10 cellular contexts compared by ENCODE assay signal in the genomic region with DNA sequence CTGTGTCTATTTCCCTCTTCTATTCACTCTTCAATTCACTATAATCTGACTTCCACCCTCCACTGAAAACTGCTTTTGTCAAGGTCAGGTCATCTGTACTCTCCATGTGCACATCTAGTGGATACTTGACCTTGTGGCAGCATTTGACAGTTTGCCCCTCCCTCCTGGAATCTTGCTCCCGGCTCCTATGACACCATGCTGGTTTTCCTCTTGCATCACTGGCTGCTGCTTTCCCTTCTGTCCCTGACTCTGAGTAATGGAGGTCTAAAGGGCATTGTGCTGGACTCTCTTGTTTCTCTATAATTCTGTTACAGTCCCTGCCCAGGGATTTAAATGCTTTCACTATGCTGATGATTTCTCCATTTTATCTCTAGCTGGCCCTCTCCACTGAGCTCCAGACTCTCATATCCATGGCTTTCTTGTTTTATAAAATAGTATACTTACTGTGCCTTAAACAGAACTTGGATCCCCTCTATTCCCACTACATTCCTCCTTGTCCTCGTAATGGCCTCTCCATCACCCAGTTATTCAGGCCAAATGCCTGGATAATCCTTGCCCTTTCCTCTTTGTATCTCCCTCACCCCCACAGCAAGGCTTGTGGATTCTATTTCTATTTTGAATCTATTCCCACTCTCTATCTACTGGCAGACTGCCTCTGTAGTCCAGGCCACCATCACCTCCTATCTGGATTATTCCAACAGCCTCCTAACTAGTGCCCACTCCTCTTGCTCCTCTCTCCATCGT. TPM values are rescaled to one million over a fixed set of nuclear protein-coding genes. Genes with fewer than 3 reads are reported as not detected.
DNase-seq lines count a peak whose midpoint lies in the region; ATAC-seq and TF ChIP-seq lines count a peak whose summit lies in the region.
"Had no signal": no experiment of that assay in that cellular context is flagged by ENCODE, and none has a peak within 500 bp of the region (broad histone marks: within the 10 kb centered on the region; RNA-seq: fewer than 3 reads in every experiment).

No MANE protein-coding gene starts in this region.

- ATAC-seq in mucosa of descending colon = peak; percentile 93
- ATAC-seq: stimulated activated effector memory CD8-positive, alpha-beta T cell treated with anti-CD3 and anti-CD28 coated beads, Interleukin-12 subunit alpha, Interleukin-12 subunit beta, amount 100 ng/mL, for 72 hours had no signal

- intact Hi-C loops in mucosa of descending colon (cut with DNase I, micrococcal nuclease) = no loop called here

- no peaks in the 10 kb centered on the region for H3K4me1 ChIP-seq in mucosa of descending colon (ENCODE audit: low read depth)

- TF ChIP-seq CTCF in epithelial cell of proximal tubule (conservative IDR thresholded peaks at IDR 0.05; ENCODE audit: low read depth, low read length) = no peak
- TF ChIP-seq CTCF in mucosa of descending colon (IDR thresholded peaks at IDR 0.05) = no peak

- DNase-seq in AG08395 (ENCODE audit: low spot score) = peak; percentile 76
- DNase-seq in LHCN-M2 (ENCODE audit: low read depth) = peak; percentile 78
- DNase-seq in epithelial cell of proximal tubule (ENCODE audit: low read depth) = peak; percentile 51
- peak in 1 of 3 donors; percentile 37 for DNase-seq in mucosa of descending colon
- DNase-seq in activated CD8-positive, alpha-beta memory T cell treated with anti-CD3 and anti-CD28 coated beads for 24 hours = no peak
- no peak for DNase-seq in NCI-H2196 treated with DMSO at 0.1 percent for 48 hours (lab: John Stamatoyannopoulos, UW; ENCODE audit: unreplicated experiment)
- DNase-seq in NCI-H2081 (lab: John Stamatoyannopoulos, UW) = no peak
- no peak for DNase-seq in pons (ENCODE audit: low spot score)
- DNase-seq: cerebellar nuclear complex had no signal

- H3K4me3 ChIP-seq in epithelial cell of proximal tubule (ENCODE audit: low read depth, low read length) = no peak overlapping the region
- H3K4me3 ChIP-seq in mucosa of descending colon = no peak overlapping the region

- no peaks in the 10 kb centered on the region for H3K36me3 ChIP-seq in mucosa of descending colon (ENCODE audit: low read depth)

- no peaks in the 10 kb centered on the region for H3K9me3 ChIP-seq in mucosa of descending colon

RNA-seq across cellular contexts. Expression of gene PODN, which starts 36.8 kb away (rescaled TPM):
- not detected in 2 replicates for total RNA-seq in LHCN-M2 (2014; rRNA removed)
- polyA plus RNA-seq in LHCN-M2 (2012) = 0.35 TPM
- total RNA-seq in epithelial cell of proximal tubule = 0.06 TPM in 1 of 2 replicates, not detected in the other
- total RNA-seq in mucosa of descending colon = 10 to 100 TPM in 2 of 3 donors, 1 to 10 TPM in 1; 5.8 to 69.2 (median 18.1) TPM

Comparison
In these comparisons a context has a peak if more than half of its experiments do, and no peak if none do; other contexts are left out.
1. DNase-seq: peak in AG08395 (single experiment), LHCN-M2 (single experiment) and epithelial cell of proximal tubule (single experiment); none in activated CD8-positive, alpha-beta memory T cell treated with anti-CD3 and anti-CD28 coated beads for 24 hours (single experiment), NCI-H2196 treated with DMSO at 0.1 percent for 48 hours (single experiment), NCI-H2081 (0 of 2) and pons (single experiment).